ENCODE assay signal across 14 cellular contexts in the genomic region with DNA sequence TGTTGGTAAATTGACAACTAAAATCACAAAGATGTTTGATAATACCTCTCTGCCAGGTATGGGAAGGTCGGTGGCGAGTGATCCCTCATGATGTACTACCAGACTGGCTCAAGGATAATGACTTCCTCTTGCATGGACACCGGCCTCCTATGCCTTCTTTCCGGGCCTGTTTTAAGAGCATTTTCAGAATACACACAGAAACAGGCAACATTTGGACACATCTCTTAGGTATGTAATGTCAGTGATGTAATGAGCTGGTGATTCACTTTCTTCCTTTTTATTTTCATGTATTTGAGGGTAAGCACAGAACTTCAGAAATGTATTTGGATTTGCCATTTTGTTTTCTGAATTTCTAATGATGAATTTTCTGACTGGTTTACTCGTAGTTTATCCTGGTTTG. TPM values are rescaled to one million over a fixed set of nuclear protein-coding genes. Genes with fewer than 3 reads are reported as not detected.
DNase-seq lines count a peak whose midpoint lies in the region; ATAC-seq and TF ChIP-seq lines count a peak whose summit lies in the region.
"Had no signal": no experiment of that assay in that cellular context is flagged by ENCODE, and none has a peak within 500 bp of the region (broad histone marks: within the 10 kb centered on the region; RNA-seq: fewer than 3 reads in every experiment).

No MANE protein-coding gene starts in this region.

- peak; percentile 66 for DNase-seq in BJ (ENCODE audit: low read depth)
- DNase-seq in NCI-H226: peak; percentile 75
- peak; percentile 84 for DNase-seq in dedifferentiated amniotic fluid mesenchymal stem cell (ENCODE audit: extremely low spot score)
- no peak for DNase-seq in osteoblast (ENCODE audit: insufficient read length, low spot score, missing footprints)
- no peak for DNase-seq in NOMO-1 treated with DMSO at 0.1 percent for 48 hours (lab: John Stamatoyannopoulos, UW; ENCODE audit: unreplicated experiment)
- DNase-seq in NCI-H1930 (lab: John Stamatoyannopoulos, UW): no peak
- DNase-seq in Karpas-422: no peak
- DNase-seq: GDM1, mesendoderm, NCI-H2029, pancreas had no signal

- no peak overlapping the region for H3K9ac ChIP-seq in Karpas-422 (ENCODE audit: low read length)

- H3K36me3 ChIP-seq in BJ (ENCODE audit: control insufficient read depth, insufficient read depth, low read length) (no peaks in the 10 kb centered on the region), osteoblast (ENCODE audit: insufficient read depth, low read length) (no peaks in the 10 kb centered on the region), Karpas-422 (ENCODE audit: insufficient read depth, low read length) (peaks cover 24% of the 10 kb centered on the region; the same call in 1 of the 2 replicates)

- no peaks in the 10 kb centered on the region for H3K9me2 ChIP-seq in Karpas-422 (replicated peaks; ENCODE audit: insufficient read depth, low read length)

- H3K27me3 ChIP-seq in BJ (ENCODE audit: control insufficient read depth, insufficient read depth, low read length): no peaks in the 10 kb centered on the region
- H3K27me3 ChIP-seq in osteoblast (ENCODE audit: insufficient read depth, low read length): no peaks in the 10 kb centered on the region
- no peaks in the 10 kb centered on the region for H3K27me3 ChIP-seq in Karpas-422 (ENCODE audit: low read length)
- H3K27me3 ChIP-seq: ascending aorta, pancreas had no signal

- H3K9me3 ChIP-seq in osteoblast (ENCODE audit: low read depth, low read length): no peaks in the 10 kb centered on the region
- no peaks in the 10 kb centered on the region for H3K9me3 ChIP-seq in Karpas-422 (ENCODE audit: low read length)
- H3K9me3 ChIP-seq: ascending aorta, pancreas had no signal

- H3K4me1 ChIP-seq in osteoblast (ENCODE audit: insufficient read depth, low read length): peaks cover 43% of the 10 kb centered on the region
- H3K4me1 ChIP-seq in Karpas-422 (ENCODE audit: low read length): peaks cover 60% of the 10 kb centered on the region

- POLR2A ChIA-PET in BJ (lab: Charles Lee): interaction anchor here (0.6 kb wide), 1 partner anchor 1113 kb away, joined by 3 read pairs; the partner anchor contains the start of gene TULP3

- H3K27ac ChIP-seq in osteoblast (ENCODE audit: low read depth, low read length) (peak overlapping the region; percentile 62), Karpas-422 (ENCODE audit: low read length) (no peak overlapping the region)
- H3K27ac ChIP-seq: ascending aorta, pancreas, SK-N-MC had no signal

- ATAC-seq in HG02884 (IDR thresholded peaks at IDR 0.05; ENCODE audit: unreplicated experiment): no peak
- ATAC-seq: pancreas had no signal

- TF ChIP-seq CTCF in BJ (IDR thresholded peaks at IDR 0.05; ENCODE audit: insufficient read depth, low read depth, low read length) (no peak), osteoblast (IDR thresholded peaks at IDR 0.05; ENCODE audit: extremely low read depth, low read depth, low read length) (no peak)

- no peak overlapping the region for H2AFZ ChIP-seq in osteoblast (ENCODE audit: low read length)
- no peak overlapping the region for H2AFZ ChIP-seq in Karpas-422 (ENCODE audit: low read length)

- H3K4me2 ChIP-seq in osteoblast (ENCODE audit: insufficient read depth, low read length) (peak overlapping the region; percentile 41), Karpas-422 (ENCODE audit: low read depth, low read length, poor library complexity, severe bottlenecking) (no peak overlapping the region)

- H3K4me3 ChIP-seq in BJ (ENCODE audit: low read depth, low read length) (no peak overlapping the region), osteoblast (ENCODE audit: insufficient read depth, low read length) (no peak overlapping the region), Karpas-422 (ENCODE audit: low read length) (no peak overlapping the region)
- H3K4me3 ChIP-seq: ascending aorta, pancreas, SK-N-MC had no signal

- CTCF ChIA-PET in BJ (lab: Yijun Ruan, JAX): no interaction called here

- H3K79me2 ChIP-seq in osteoblast (ENCODE audit: insufficient read depth, low read length) (peaks cover 7% of the 10 kb centered on the region), Karpas-422 (ENCODE audit: low read length) (peaks cover 74% of the 10 kb centered on the region)

- H4K20me1 ChIP-seq in osteoblast (ENCODE audit: insufficient read depth, low read length) (peaks cover 11% of the 10 kb centered on the region), Karpas-422 (ENCODE audit: insufficient read depth, low read depth, low read length) (no peaks in the 10 kb centered on the region; the same call in 1 of the 2 replicates)

RNA-seq across cellular contexts. Expression of gene LRTM2, which starts 42.6 kb away (rescaled TPM):
- polyA plus RNA-seq in BJ (2011; rRNA removed): not detected in 2 replicates
- polyA minus RNA-seq in BJ (2011; rRNA and poly(A)+ RNA removed): not detected in 2 replicates
- not detected in 2 replicates for total RNA-seq in osteoblast
- total RNA-seq in Karpas-422 (2014; rRNA removed; shearing (Covaris generic); ENCODE audit: low replicate concordance): not detected in 2 replicates
- total RNA-seq: ascending aorta, pancreas had no signal
- polyA plus RNA-seq: pancreas had no signal

Comparison
In these comparisons a context has a peak if more than half of its experiments do, and no peak if none do; other contexts are left out.
1. DNase-seq: peak in BJ (single experiment), NCI-H226 (single experiment) and dedifferentiated amniotic fluid mesenchymal stem cell (single experiment); none in osteoblast (single experiment), NOMO-1 treated with DMSO at 0.1 percent for 48 hours (single experiment), NCI-H1930 (0 of 2) and Karpas-422 (single experiment).